ENCODE assay signal across 12 cellular contexts in genomic region chr18:68438983-68439382, GRCh38.
DNase-seq lines count a peak whose midpoint lies in the region; ATAC-seq and TF ChIP-seq lines count a peak whose summit lies in the region.
"Had no signal": no experiment of that assay in that cellular context is flagged by ENCODE, and none has a peak within 500 bp of the region (broad histone marks: within the 10 kb centered on the region; RNA-seq: fewer than 3 reads in every experiment).

No MANE protein-coding gene starts in this region.

- peak; percentile 37 to 68 for ATAC-seq in lower lobe of right lung
- no peak for ATAC-seq in GM19463 (IDR thresholded peaks at IDR 0.05; ENCODE audit: unreplicated experiment)
- no peak for ATAC-seq in HG02678 (IDR thresholded peaks at IDR 0.05; ENCODE audit: unreplicated experiment)
- ATAC-seq: CD8-positive, alpha-beta T cell had no signal

- TF ChIP-seq CTCF in AG04450 (IDR thresholded peaks at IDR 0.05; ENCODE audit: low read depth, low read length) (no peak), lower lobe of right lung (IDR thresholded peaks at IDR 0.05) (no peak), endothelial cell (IDR thresholded peaks at IDR 0.05; ENCODE audit: unreplicated experiment) (no peak)

- H3K27me3 ChIP-seq in AG04450 (ENCODE audit: control insufficient read depth, insufficient read depth, low read length) (no peaks in the 10 kb centered on the region), lower lobe of right lung (ENCODE audit: low read depth) (no peaks in the 10 kb centered on the region)

- H3K9me3 ChIP-seq in AG04450 (ENCODE audit: control insufficient read depth, insufficient read depth, low read length), result no peaks in the 10 kb centered on the region
- H3K9me3 ChIP-seq in lower lobe of right lung, result no peaks in the 10 kb centered on the region
- H3K9me3 ChIP-seq: HAP-1 had no signal

- no peaks in the 10 kb centered on the region for H3K4me1 ChIP-seq in lower lobe of right lung
- H3K4me1 ChIP-seq: HAP-1 had no signal

- peaks cover 3% of the 10 kb centered on the region for H3K27me3 Mint-ChIP-seq in endothelial cell (ENCODE audit: unreplicated experiment)
- H3K27me3 Mint-ChIP-seq: activated CD4-positive, alpha-beta memory T cell treated with anti-CD3 and anti-CD28 coated beads, Interleukin-2, amount 10 ng/mL, durations not matched to agents 7 days and 5 days had no signal

- H3K36me3 ChIP-seq in lower lobe of right lung, result no peaks in the 10 kb centered on the region
- H3K36me3 ChIP-seq: HAP-1 had no signal

- no peak overlapping the region for H3K4me3 ChIP-seq in AG04450 (ENCODE audit: low read depth, low read length)
- H3K4me3 ChIP-seq in lower lobe of right lung, result no peak overlapping the region
- H3K4me3 ChIP-seq: HAP-1 had no signal

- H3K27ac ChIP-seq in AG04450 (ENCODE audit: low read depth, low read length), result peak overlapping the region; percentile 34
- H3K27ac ChIP-seq in lower lobe of right lung, result peak overlapping the region; percentile 7

- intact Hi-C loops in lower lobe of right lung (cut with DNase I), result no loop called here

- CTCF ChIA-PET in AG04450 (lab: Charles Lee), result no interaction called here

- H3K4me3 Mint-ChIP-seq in endothelial cell (ENCODE audit: unreplicated experiment), result no peak overlapping the region
- H3K4me3 Mint-ChIP-seq: activated CD4-positive, alpha-beta memory T cell treated with anti-CD3 and anti-CD28 coated beads, Interleukin-2, amount 10 ng/mL, durations not matched to agents 7 days and 5 days; CD8-positive, alpha-beta T cell had no signal

- POLR2A ChIA-PET in AG04450 (lab: Yijun Ruan, JAX), result interaction anchor here (0.7 kb wide), 1 partner anchor 279 kb away, joined by 5 read pairs; no protein-coding TSS in a partner anchor

- peaks cover 9% of the 10 kb centered on the region for H3K4me1 Mint-ChIP-seq in endothelial cell (ENCODE audit: unreplicated experiment)

- H3K36me3 Mint-ChIP-seq in endothelial cell (ENCODE audit: low read depth, unreplicated experiment), result peaks cover 16% of the 10 kb centered on the region
- H3K36me3 Mint-ChIP-seq: CD8-positive, alpha-beta T cell had no signal

- H3K27ac Mint-ChIP-seq in endothelial cell (ENCODE audit: unreplicated experiment), result no peak overlapping the region
- H3K27ac Mint-ChIP-seq: activated CD4-positive, alpha-beta memory T cell treated with anti-CD3 and anti-CD28 coated beads, Interleukin-2, amount 10 ng/mL, durations not matched to agents 7 days and 5 days; CD8-positive, alpha-beta T cell had no signal

- peaks cover 5% of the 10 kb centered on the region for H3K9me3 Mint-ChIP-seq in endothelial cell (ENCODE audit: unreplicated experiment)
- H3K9me3 Mint-ChIP-seq: CD8-positive, alpha-beta T cell had no signal

- no peak for DNase-seq in AG04450 (ENCODE audit: low read depth, low spot score)
- DNase-seq in HT1080 (ENCODE audit: low read depth), result peak; percentile 16
- peak; percentile 29 for DNase-seq in epidermal melanocyte (ENCODE audit: insufficient read length, low spot score)
- DNase-seq in lower lobe of right lung, result no peak
- no peak for DNase-seq in NCI-H2227 (lab: John Stamatoyannopoulos, UW; ENCODE audit: unreplicated experiment)
- no peak for DNase-seq in endothelial cell (ENCODE audit: low spot score)
- DNase-seq: activated CD4-positive, alpha-beta memory T cell treated with anti-CD3 and anti-CD28 coated beads, Interleukin-2, amount 10 ng/mL, durations not matched to agents 7 days and 5 days; CD8-positive, alpha-beta T cell; NCI-H2029 had no signal

Comparison
In these comparisons a context has a peak if more than half of its experiments do, and no peak if none do; other contexts are left out.
1. DNase-seq: peak in HT1080 (single experiment) and epidermal melanocyte (single experiment); none in AG04450 (single experiment), lower lobe of right lung (single experiment), NCI-H2227 (single experiment) and endothelial cell (single experiment).
2. ATAC-seq: peak in lower lobe of right lung (2 of 2); none in GM19463 (single experiment) and HG02678 (single experiment).